Comparison of ENCODE assay signal across 12 cellular contexts in the genomic region with DNA sequence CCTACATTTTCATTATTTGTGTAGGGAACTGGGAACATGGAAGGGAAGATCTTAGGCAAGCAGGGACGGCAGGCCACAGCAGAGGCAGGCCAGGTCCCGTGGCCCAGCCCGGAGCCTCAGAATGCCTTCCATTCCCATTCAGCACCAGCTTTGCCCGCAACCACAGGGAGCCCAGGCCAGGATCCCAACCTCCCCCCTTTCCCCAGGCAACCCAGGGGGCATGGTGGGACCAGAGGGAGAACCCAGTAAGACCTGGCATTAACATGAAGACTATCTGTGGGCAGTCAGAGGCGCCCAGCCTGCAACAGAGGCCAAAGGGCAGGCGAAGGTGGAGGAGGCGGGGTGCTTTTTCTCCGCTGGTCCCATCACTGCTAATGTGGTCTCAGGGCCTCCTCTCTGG.
DNase-seq lines count a peak whose midpoint lies in the region; ATAC-seq and TF ChIP-seq lines count a peak whose summit lies in the region.
"Had no signal": no experiment of that assay in that cellular context is flagged by ENCODE, and none has a peak within 500 bp of the region (broad histone marks: within the 10 kb centered on the region; RNA-seq: fewer than 3 reads in every experiment).

No MANE protein-coding gene starts in this region.

- H3K9me3 Mint-ChIP-seq in chondrocyte (ENCODE audit: low read depth) (no peaks in the 10 kb centered on the region), neural progenitor cell (no peaks in the 10 kb centered on the region)

- H3K4me1 Mint-ChIP-seq in chondrocyte (ENCODE audit: low read depth) = peaks cover 19% of the 10 kb centered on the region
- H3K4me1 Mint-ChIP-seq in neural progenitor cell = peaks cover 43% of the 10 kb centered on the region

- peak overlapping the region; percentile 53 for H3K4me3 Mint-ChIP-seq in chondrocyte (ENCODE audit: unreplicated experiment)
- peak overlapping the region; percentile 56 for H3K4me3 Mint-ChIP-seq in neural progenitor cell

- H3K27ac ChIP-seq in BLaER1 = no peak overlapping the region
- no peak overlapping the region for H3K27ac ChIP-seq in HUES48 (ENCODE audit: low read depth, low read length)
- no peak overlapping the region for H3K27ac ChIP-seq in neural progenitor cell
- H3K27ac ChIP-seq: right atrium auricular region had no signal

- peaks cover 21% of the 10 kb centered on the region for H3F3A ChIP-seq in neural progenitor cell (ENCODE audit: low read depth)

- ATAC-seq in omental fat pad (ENCODE audit: low FRiP score) = no peak

- H3K9ac ChIP-seq in BLaER1 = no peak overlapping the region
- H3K9ac ChIP-seq in HUES48 (ENCODE audit: low read depth, low read length) = no peak overlapping the region
- H3K9ac ChIP-seq in neural progenitor cell = no peak overlapping the region

- H3K4me2 ChIP-seq in BLaER1 = peak overlapping the region; percentile 63; the same call in 1 of the 2 replicates
- H3K4me2 ChIP-seq in neural progenitor cell = peak overlapping the region; percentile 94

- H3K4me3 ChIP-seq in BLaER1 (no peak overlapping the region), HUES48 (ENCODE audit: low read depth, low read length) (peak overlapping the region; percentile 33; the same call in 1 of the 2 replicates), neural progenitor cell (no peak overlapping the region)
- H3K4me3 ChIP-seq: K562 had no signal

- H3K79me2 ChIP-seq in neural progenitor cell (ENCODE audit: low read depth) = no peaks in the 10 kb centered on the region

- DNase-seq in chondrocyte (ENCODE audit: low spot score) (peak; percentile 62), neural progenitor cell (ENCODE audit: low spot score) (no peak), HuH-7.5 (ENCODE audit: low spot score) (no peak), dedifferentiated amniotic fluid mesenchymal stem cell (ENCODE audit: extremely low spot score) (no peak), omental fat pad (ENCODE audit: low spot score) (no peak)
- no peak for DNase-seq in stimulated activated CD4-positive, alpha-beta T cell treated with anti-CD3 and anti-CD28 coated beads, Interleukin-12 subunit alpha, Interleukin-12 subunit beta, amount 100 ng/mL, for 4 hours
- DNase-seq: effector memory CD4-positive, alpha-beta T cell had no signal

- TF ChIP-seq CTCF in chondrocyte (IDR thresholded peaks at IDR 0.05) = no peak
- no peak for TF ChIP-seq CTCF in neural progenitor cell (IDR thresholded peaks at IDR 0.05)
- no peak for TF ChIP-seq CTCF in omental fat pad (IDR thresholded peaks at IDR 0.05)

- no peaks in the 10 kb centered on the region for H3K9me3 ChIP-seq in BLaER1
- H3K9me3 ChIP-seq in HUES48 (ENCODE audit: control insufficient read depth, insufficient read depth, low read length) = no peaks in the 10 kb centered on the region
- H3K9me3 ChIP-seq in neural progenitor cell (ENCODE audit: low read depth) = no peaks in the 10 kb centered on the region
- H3K9me3 ChIP-seq: Caco-2, right atrium auricular region had no signal

- H3K36me3 ChIP-seq in BLaER1 (no peaks in the 10 kb centered on the region), HUES48 (ENCODE audit: control insufficient read depth, insufficient read depth, low read length) (no peaks in the 10 kb centered on the region), neural progenitor cell (no peaks in the 10 kb centered on the region)
- H3K36me3 ChIP-seq: right atrium auricular region had no signal

- peaks cover 58% of the 10 kb centered on the region for H4K20me1 ChIP-seq in BLaER1
- H4K20me1 ChIP-seq in neural progenitor cell (ENCODE audit: low read depth) = peaks cover 7% of the 10 kb centered on the region

- H2AFZ ChIP-seq in neural progenitor cell (replicated peaks) = peak overlapping the region; percentile 80

- H3K27me3 ChIP-seq in BLaER1 (peaks cover 85% of the 10 kb centered on the region), HUES48 (ENCODE audit: control insufficient read depth, insufficient read depth, low read length) (peaks cover 47% of the 10 kb centered on the region), neural progenitor cell (peaks cover 54% of the 10 kb centered on the region)

- peaks cover 53% of the 10 kb centered on the region for H3K27me3 Mint-ChIP-seq in chondrocyte (ENCODE audit: low read depth)
- H3K27me3 Mint-ChIP-seq in neural progenitor cell (ENCODE audit: insufficient read depth, low read depth) = peaks cover 47% of the 10 kb centered on the region

- H3K27ac Mint-ChIP-seq in chondrocyte (ENCODE audit: unreplicated experiment) (no peak overlapping the region), neural progenitor cell (no peak overlapping the region)

- H3K36me3 Mint-ChIP-seq in chondrocyte (ENCODE audit: low read depth) = no peaks in the 10 kb centered on the region
- peaks cover 2% of the 10 kb centered on the region for H3K36me3 Mint-ChIP-seq in neural progenitor cell

- H3K4me1 ChIP-seq in BLaER1 = peaks cover 4% of the 10 kb centered on the region; the same call in 1 of the 2 replicates
- peaks cover 11% of the 10 kb centered on the region for H3K4me1 ChIP-seq in HUES48 (ENCODE audit: control insufficient read depth, insufficient read depth, low read length)
- H3K4me1 ChIP-seq in neural progenitor cell = peaks cover 36% of the 10 kb centered on the region
